In genomic region chr5:171695804-171696203, GRCh38 we compare ENCODE assay signal across 8 cellular contexts.
"Had no signal": no experiment of that assay in that cellular context is flagged by ENCODE, and none has a peak within 500 bp of the region (broad histone marks: within the 10 kb centered on the region; RNA-seq: fewer than 3 reads in every experiment).

No MANE protein-coding gene starts in this region.

- DNase-seq: GM23248, GOT3, H9, HCEC 1CT, HFFc6, KG1 had no signal

- FAIRE-seq: H54, HepG2 had no signal

- H3K4me3 ChIP-seq: GM23248 had no signal

- ATAC-seq: HepG2 had no signal

- H3K27ac ChIP-seq: GM23248 had no signal
